Comparison of ENCODE assay signal across 8 cellular contexts in genomic region chr10:88791924-88792323, GRCh38. TPM values are rescaled to one million over a fixed set of nuclear protein-coding genes. Genes with fewer than 3 reads are reported as not detected.
DNase-seq lines count a peak whose midpoint lies in the region; ATAC-seq, FAIRE-seq and TF ChIP-seq lines count a peak whose summit lies in the region.

No MANE protein-coding gene starts in this region.

- no peak overlapping the region for H2BK12ac ChIP-seq in mesenchymal stem cell (ENCODE audit: low read length in 2 of 2)

- ATAC-seq in HG02610 (IDR thresholded peaks at IDR 0.05; ENCODE audit: unreplicated experiment), result peak; percentile 58
- no peak for ATAC-seq in GM18520 (IDR thresholded peaks at IDR 0.05; ENCODE audit: unreplicated experiment)
- ATAC-seq in HG03108 (IDR thresholded peaks at IDR 0.05; ENCODE audit: unreplicated experiment), result no peak

- H2AK5ac ChIP-seq in mesenchymal stem cell (ENCODE audit: low read length, severe bottlenecking), result no peak overlapping the region

- H4K8ac ChIP-seq in mesenchymal stem cell (ENCODE audit: low read length), result no peak overlapping the region

- no peak for DNase-seq in D721Med (ENCODE audit: insufficient read length, low spot score)
- DNase-seq in adipocyte (ENCODE audit: low read depth), result peak; percentile 29
- DNase-seq in mesenchymal stem cell, result peak; percentile 45
- no peak for DNase-seq in GOT3 (lab: John Stamatoyannopoulos, UW)
- no peak for DNase-seq in nucleus accumbens (lab: John Stamatoyannopoulos, UW)

- H3K9me3 ChIP-seq in adipocyte (ENCODE audit: control insufficient read depth, low read length) (no peaks in the 10 kb centered on the region), mesenchymal stem cell (ENCODE audit: control insufficient read depth, low read length) (no peaks in the 10 kb centered on the region)

- no peak overlapping the region for H2BK120ac ChIP-seq in mesenchymal stem cell (ENCODE audit: low read depth, low read length)

- H3K36me3 ChIP-seq in adipocyte (ENCODE audit: control insufficient read depth, insufficient read depth, low read length, severe bottlenecking), result no peaks in the 10 kb centered on the region
- H3K36me3 ChIP-seq in mesenchymal stem cell (ENCODE audit: control insufficient read depth in 1 of 2, insufficient read depth in 2 of 2, low read depth in 1 of 2, low read length in 2 of 2), result no peaks in the 10 kb centered on the region

- no peak overlapping the region for H2AFZ ChIP-seq in mesenchymal stem cell (ENCODE audit: low read depth, low read length)

- TF ChIP-seq CTCF in D721Med (IDR thresholded peaks at IDR 0.05; ENCODE audit: insufficient read depth, missing control alignments), result peak; percentile 36

- H3K27me3 ChIP-seq in adipocyte (replicated peaks; ENCODE audit: control insufficient read depth, insufficient read depth, low read length) (no peaks in the 10 kb centered on the region), mesenchymal stem cell (ENCODE audit: control insufficient read depth in 1 of 2, insufficient read depth in 1 of 2, low read length in 2 of 2) (no peaks in the 10 kb centered on the region)

- H3K23ac ChIP-seq in mesenchymal stem cell (ENCODE audit: low read length in 2 of 2), result no peak overlapping the region

- H3K79me1 ChIP-seq in mesenchymal stem cell (replicated peaks; ENCODE audit: low read length, poor library complexity, severe bottlenecking), result no peaks in the 10 kb centered on the region

- H4K91ac ChIP-seq in mesenchymal stem cell (ENCODE audit: low read length), result no peak overlapping the region

- H3K4me2 ChIP-seq in mesenchymal stem cell (ENCODE audit: low read length, poor library complexity, severe bottlenecking), result no peak overlapping the region

- no peak overlapping the region for H3K27ac ChIP-seq in mesenchymal stem cell (ENCODE audit: low read length, poor library complexity, severe bottlenecking)

- FAIRE-seq in D721Med (lab: Jason Lieb, UNC), result no peak

- no peak overlapping the region for H2BK15ac ChIP-seq in mesenchymal stem cell (ENCODE audit: low read depth, poor library complexity, severe bottlenecking)

- peaks cover 28% of the 10 kb centered on the region for H3K4me1 ChIP-seq in adipocyte (ENCODE audit: control insufficient read depth, insufficient read depth, low read length)
- peaks cover 4% of the 10 kb centered on the region for H3K4me1 ChIP-seq in mesenchymal stem cell (ENCODE audit: control insufficient read depth, insufficient read depth, low read depth, low read length)

- no peak overlapping the region for H3K9ac ChIP-seq in adipocyte (ENCODE audit: low read length)
- no peak overlapping the region for H3K9ac ChIP-seq in mesenchymal stem cell (ENCODE audit: low read length)

- H3K4me3 ChIP-seq in adipocyte (ENCODE audit: low read length), result no peak overlapping the region
- H3K4me3 ChIP-seq in mesenchymal stem cell (ENCODE audit: insufficient read depth in 1 of 2, low read depth in 1 of 2, low read length in 2 of 2), result no peak overlapping the region

- no peak overlapping the region for H3K14ac ChIP-seq in mesenchymal stem cell (ENCODE audit: low read length in 2 of 2)

- no peak overlapping the region for H3K4ac ChIP-seq in mesenchymal stem cell (ENCODE audit: low read depth in 1 of 2, low read length in 2 of 2)

- H2BK5ac ChIP-seq in mesenchymal stem cell (ENCODE audit: low read depth, low read length, poor library complexity, severe bottlenecking), result no peak overlapping the region

- H3K18ac ChIP-seq in mesenchymal stem cell (ENCODE audit: low read depth in 1 of 2, low read length in 2 of 2), result no peak overlapping the region

- 47% methylated on average over 2 of the region's 2 CpGs for WGBS in mesenchymal stem cell

RNA-seq across cellular contexts. Expression of gene LIPM, which starts 10.6 kb away (rescaled TPM):
- polyA plus RNA-seq in mesenchymal stem cell (2013, experiment 1 of 2), result not detected
- not detected for polyA plus RNA-seq in mesenchymal stem cell (2013, experiment 2 of 2)

RNA-seq across cellular contexts. Expression of gene LIPN, which starts 32.1 kb away (rescaled TPM):
- polyA plus RNA-seq in mesenchymal stem cell (2013, experiment 1 of 2), result not detected
- not detected for polyA plus RNA-seq in mesenchymal stem cell (2013, experiment 2 of 2)

RNA-seq across cellular contexts. Expression of gene ANKRD22, which starts 59.7 kb away (rescaled TPM):
- not detected for polyA plus RNA-seq in mesenchymal stem cell (2013, experiment 1 of 2)
- polyA plus RNA-seq in mesenchymal stem cell (2013, experiment 2 of 2), result 0.04 TPM

Comparison
In these comparisons a context has a peak if more than half of its experiments do, and no peak if none do; other contexts are left out.
1. DNase-seq: peak in adipocyte (single experiment) and mesenchymal stem cell (single experiment); none in D721Med (single experiment), GOT3 (single experiment) and nucleus accumbens (0 of 56).